28 cellular contexts compared by ENCODE assay signal in genomic region chr4:163948920-163949455, GRCh38.
"Had no signal": no experiment of that assay in that cellular context is flagged by ENCODE, and none has a peak within 500 bp of the region (broad histone marks: within the 10 kb centered on the region; RNA-seq: fewer than 3 reads in every experiment).

No MANE protein-coding gene starts in this region.

- DNase-seq: activated CD4-positive, alpha-beta memory T cell treated with anti-CD3 and anti-CD28 coated beads for 36 hours; activated CD4-positive, alpha-beta T cell treated with anti-CD3 and anti-CD28 coated beads for 36 hours; activated CD4-positive, alpha-beta T cell treated with anti-CD3 and anti-CD28 coated beads, Interleukin-2, amount 10 ng/mL, durations not matched to agents 24 days and 14 days; activated CD4-positive, CD25-positive, alpha-beta regulatory T cell; activated CD4-positive, CD25-positive, alpha-beta regulatory T cell treated with anti-CD3 and anti-CD28 coated beads, Interleukin-2, amount 50 U/mL, for 72 hours; activated CD8-positive, alpha-beta memory T cell treated with anti-CD3 and anti-CD28 coated beads, Interleukin-2, amount 10 ng/mL, durations not matched to agents 7 days and 5 days; activated CD8-positive, alpha-beta memory T cell treated with anti-CD3 and anti-CD28 coated beads, Interleukin-2, amount 50 U/mL, for 4 hours; activated CD8-positive, alpha-beta T cell treated with anti-CD3 and anti-CD28 coated beads, Interleukin-2, amount 10 ng/mL, durations not matched to agents 7 days and 5 days; activated effector memory CD4-positive, alpha-beta T cell treated with anti-CD3 and anti-CD28 coated beads, Interleukin-2, amount 50 U/mL, for 16 hours; activated naive CD4-positive, alpha-beta T cell treated with anti-CD3 and anti-CD28 coated beads for 36 hours; activated naive CD8-positive, alpha-beta T cell treated with anti-CD3 and anti-CD28 coated beads, Interleukin-2, amount 10 ng/mL, durations not matched to agents 7 days and 5 days; activated T-cell treated with anti-CD3 and anti-CD28 coated beads, Interleukin-2, amount 50 U/mL, for 1 hour; activated T-cell treated with anti-CD3 and anti-CD28 coated beads, Interleukin-2, amount 50 U/mL, for 48 hours; central memory CD4-positive, alpha-beta T cell; cerebellar nuclear complex; effector memory CD4-positive, alpha-beta T cell; endodermal cell; foreskin keratinocyte; gastrocnemius medialis; glutamatergic neuron; T-helper 2 cell had no signal

- H3K4me1 ChIP-seq: ascending aorta, breast epithelium, foreskin keratinocyte, gastrocnemius medialis had no signal

- H3K36me3 ChIP-seq: ascending aorta, breast epithelium, cardiac muscle cell, gastrocnemius medialis had no signal

- H3K27ac ChIP-seq: ascending aorta, breast epithelium, cardiac muscle cell, coronary artery, dorsolateral prefrontal cortex, foreskin keratinocyte, gastrocnemius medialis had no signal

- ATAC-seq: activated CD4-positive, alpha-beta T cell treated with anti-CD3 and anti-CD28 coated beads for 36 hours; activated CD8-positive, alpha-beta memory T cell treated with anti-CD3 and anti-CD28 coated beads, Interleukin-2, amount 10 ng/mL, durations not matched to agents 7 days and 5 days; activated CD8-positive, alpha-beta T cell treated with anti-CD3 and anti-CD28 coated beads, Interleukin-2, amount 10 ng/mL, durations not matched to agents 7 days and 5 days; activated naive CD4-positive, alpha-beta T cell treated with anti-CD3 and anti-CD28 coated beads, Interleukin-2, amount 50 U/mL, for 72 hours; esophagus mucosa; foreskin keratinocyte; gastrocnemius medialis had no signal

- H3K4me3 ChIP-seq: ascending aorta, breast epithelium, cardiac muscle cell, coronary artery, dorsolateral prefrontal cortex, gastrocnemius medialis had no signal

- H3K9me3 ChIP-seq: ascending aorta, gastrocnemius medialis had no signal

- H3K27me3 ChIP-seq: ascending aorta, breast epithelium, cardiac muscle cell, dorsolateral prefrontal cortex, foreskin keratinocyte, gastrocnemius medialis had no signal
